Comparison of ENCODE assay signal across 22 cellular contexts in the genomic region with DNA sequence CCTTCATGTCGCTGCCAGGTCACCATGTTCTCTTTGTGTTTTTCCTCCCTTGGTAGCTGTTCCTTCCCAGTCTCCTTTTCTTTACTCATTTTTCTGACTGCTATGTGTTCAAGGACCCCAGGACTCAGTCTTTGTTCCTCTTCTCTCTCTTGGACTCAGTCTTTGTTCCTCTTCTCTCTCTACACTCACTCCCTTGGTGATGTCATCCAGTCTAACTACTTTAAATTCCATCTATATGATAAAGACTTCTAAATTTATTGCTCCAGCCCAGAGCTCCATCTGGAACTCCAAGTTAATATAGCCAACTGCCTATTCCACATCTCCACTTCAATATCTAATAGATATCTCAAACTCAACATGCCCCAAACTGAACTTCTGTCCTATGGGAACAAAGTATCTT. TPM values are rescaled to one million over a fixed set of nuclear protein-coding genes. Genes with fewer than 3 reads are reported as not detected.
DNase-seq lines count a peak whose midpoint lies in the region; ATAC-seq, FAIRE-seq and TF ChIP-seq lines count a peak whose summit lies in the region.
"Had no signal": no experiment of that assay in that cellular context is flagged by ENCODE, and none has a peak within 500 bp of the region (broad histone marks: within the 10 kb centered on the region; RNA-seq: fewer than 3 reads in every experiment).

No MANE protein-coding gene starts in this region.

- no peak overlapping the region for H3K27ac Mint-ChIP-seq in HFFc6
- H3K27ac Mint-ChIP-seq: activated CD4-positive, alpha-beta T cell treated with anti-CD3 and anti-CD28 coated beads for 36 hours had no signal

- H3K27ac ChIP-seq in K562 (ENCODE audit: extremely low read depth, low read depth, low read length) = no peak overlapping the region
- no peak overlapping the region for H3K27ac ChIP-seq in osteoblast (ENCODE audit: low read depth, low read length)
- no peak overlapping the region for H3K27ac ChIP-seq in transverse colon
- H3K27ac ChIP-seq: BLaER1, SJSA1, thoracic aorta had no signal

- no peaks in the 10 kb centered on the region for H3K9me1 ChIP-seq in K562 (ENCODE audit: control insufficient read depth, insufficient read depth, low read length)

- no peaks in the 10 kb centered on the region for H3K36me3 Mint-ChIP-seq in HFFc6 (ENCODE audit: low read depth)

- H3K79me2 ChIP-seq in K562 (ENCODE audit: control insufficient read depth, insufficient read depth, low read length) (peaks cover 11% of the 10 kb centered on the region; the same call in 2 of the 3 replicates), osteoblast (ENCODE audit: insufficient read depth, low read length) (peaks cover 1% of the 10 kb centered on the region)

- no peak overlapping the region for H3K4me3 ChIP-seq in K562
- H3K4me3 ChIP-seq in osteoblast (ENCODE audit: insufficient read depth, low read length) = no peak overlapping the region
- no peak overlapping the region for H3K4me3 ChIP-seq in transverse colon
- H3K4me3 ChIP-seq: BLaER1, SJSA1, thoracic aorta had no signal

- no peaks in the 10 kb centered on the region; the same call in 2 of the 3 replicates for H3K36me3 ChIP-seq in K562 (ENCODE audit: control insufficient read depth, insufficient read depth, low read length)
- no peaks in the 10 kb centered on the region for H3K36me3 ChIP-seq in osteoblast (ENCODE audit: insufficient read depth, low read length)
- no peaks in the 10 kb centered on the region for H3K36me3 ChIP-seq in transverse colon
- H3K36me3 ChIP-seq: BLaER1, thoracic aorta had no signal

- H3K9ac ChIP-seq in K562 (ENCODE audit: insufficient read depth in 1 of 2, low read depth in 2 of 2, low read length in 2 of 2) = no peak overlapping the region
- H3K9ac ChIP-seq: BLaER1 had no signal

- DNase-seq in HFFc6 = peak; percentile 49
- peak; percentile 52 for DNase-seq in NOMO-1 treated with dmso at 0.1 percent for 144 hours (lab: John Stamatoyannopoulos, UW; ENCODE audit: unreplicated experiment)
- no peak for DNase-seq in K562 (ENCODE audit: extremely low read depth in 1 of 4, low spot score in 3 of 4)
- peak; percentile 82 for DNase-seq in osteoblast (ENCODE audit: insufficient read length, low spot score, missing footprints)
- no peak for DNase-seq in transverse colon
- DNase-seq in SHP77 (lab: John Stamatoyannopoulos, UW) = no peak
- DNase-seq: activated CD4-positive, alpha-beta T cell treated with anti-CD3 and anti-CD28 coated beads for 36 hours; activated CD8-positive, alpha-beta memory T cell treated with anti-CD3 and anti-CD28 coated beads, Interleukin-2, amount 50 U/mL, for 48 hours; activated gamma-delta T cell treated with Interleukin-2 at 50 U/mL for 16 hours; cerebellar nuclear complex; left cardiac atrium; midbrain; NCI-H1694; T1000 had no signal

- CTCF ChIA-PET in K562 (lab: Yijun Ruan, JAX; ENCODE audit: low intra/inter-chr PET ratio) = no interaction called here

- H3K4me1 ChIP-seq in K562 (replicated peaks in 1 of 2; ENCODE audit: control insufficient read depth in 2 of 2, insufficient read depth in 2 of 2, low read length in 2 of 2) (peaks cover 7 to 18% of the 10 kb centered on the region in 2 experiments), osteoblast (ENCODE audit: insufficient read depth, low read length) (peaks cover 16% of the 10 kb centered on the region), transverse colon (peaks cover 0 to 16% (median 6%) of the 10 kb centered on the region in 4 donors)

- H3K4me2 ChIP-seq in K562 (ENCODE audit: insufficient read depth, low read length) (no peak overlapping the region), osteoblast (ENCODE audit: insufficient read depth, low read length) (no peak overlapping the region)
- H3K4me2 ChIP-seq: BLaER1 had no signal

- intact Hi-C loops in K562 (cut with micrococcal nuclease) (no loop called here), transverse colon (cut with DNase I; ENCODE audit: low total_unique reads) (no loop called here)

- peaks cover 23% of the 10 kb centered on the region; the same call in 1 of the 2 replicates for H3K4me1 Mint-ChIP-seq in HFFc6 (ENCODE audit: low read depth)

- H3K9me3 ChIP-seq in K562 (replicated peaks; ENCODE audit: control insufficient read depth, insufficient read depth, low read depth, low read length) = no peaks in the 10 kb centered on the region
- no peaks in the 10 kb centered on the region for H3K9me3 ChIP-seq in osteoblast (ENCODE audit: low read depth, low read length)
- no peaks in the 10 kb centered on the region for H3K9me3 ChIP-seq in transverse colon
- H3K9me3 ChIP-seq: thoracic aorta had no signal

- no peak for FAIRE-seq in K562 (lab: Jason Lieb, UNC)
- FAIRE-seq: D721Med, frontal cortex, GM12891 had no signal

- no peaks in the 10 kb centered on the region for H3K9me3 Mint-ChIP-seq in HFFc6
- H3K9me3 Mint-ChIP-seq: neural crest cell had no signal

- in situ Hi-C loops in K562 (cut with MboI) = no loop called here
- in situ Hi-C loops in transverse colon (cut with MboI; ENCODE audit: low pct_ligation_motif_present in 1 of 4, low pct_unique_long_range_greater_than_20kb in 1 of 4, low sequenced_read_pairs in 3 of 4) = no loop called here

- BruUV-seq in K562 (replicated peaks; lab: Mats Ljungman, UMichigan) = no TSS peak

- no peak for TF ChIP-seq RAD21 in K562 (CRISPR knock-in tag; conservative IDR thresholded peaks at IDR 0.05 in 1 of 2, IDR thresholded peaks at IDR 0.05 in 1 of 2)

- TF ChIP-seq EP300 in K562 (IDR thresholded peaks at IDR 0.05; ENCODE audit: low read length) (no peak), transverse colon (IDR thresholded peaks at IDR 0.05; ENCODE audit: low read depth) (no peak)

- H3K27me3 ChIP-seq in K562 (ENCODE audit: control insufficient read depth in 2 of 2, insufficient read depth in 2 of 2, low read length in 2 of 2) (no peaks in the 10 kb centered on the region), osteoblast (ENCODE audit: insufficient read depth, low read length) (no peaks in the 10 kb centered on the region), transverse colon (no peaks in the 10 kb centered on the region)
- H3K27me3 ChIP-seq: BLaER1, SJSA1 had no signal

- 53% methylated on average over 1 of the region's 1 CpG for WGBS in K562 (ENCODE audit: insufficient coverage, low coverage, missing lambda C conversion rate)
- WGBS in transverse colon (ENCODE audit: low coverage in 1 of 2), 2 donors = 80 to 81% methylated on average over 1 of the region's 1 CpG

- no peak overlapping the region for H3K4me3 Mint-ChIP-seq in HFFc6
- H3K4me3 Mint-ChIP-seq: activated CD4-positive, alpha-beta T cell treated with anti-CD3 and anti-CD28 coated beads for 36 hours; neural crest cell had no signal

- TF ChIP-seq CTCF in HFFc6 (IDR thresholded peaks at IDR 0.05) = no peak
- no peak for TF ChIP-seq CTCF in K562 (IDR thresholded peaks at IDR 0.05 in 2 of 3, conservative IDR thresholded peaks at IDR 0.05 in 1 of 3; ENCODE audit: insufficient read depth in 2 of 3, low read depth in 1 of 3, low read length in 3 of 3)
- TF ChIP-seq CTCF in osteoblast (IDR thresholded peaks at IDR 0.05; ENCODE audit: extremely low read depth, low read depth, low read length) = no peak
- no peak for TF ChIP-seq CTCF in transverse colon (IDR thresholded peaks at IDR 0.05)

- no peak overlapping the region for H2AFZ ChIP-seq in K562 (ENCODE audit: low read depth, low read length)
- peak overlapping the region; percentile 54 for H2AFZ ChIP-seq in osteoblast (ENCODE audit: low read length)

- no peaks in the 10 kb centered on the region for H3K27me3 Mint-ChIP-seq in HFFc6 (ENCODE audit: insufficient read depth)
- H3K27me3 Mint-ChIP-seq: activated CD4-positive, alpha-beta T cell treated with anti-CD3 and anti-CD28 coated beads for 36 hours had no signal

- ATAC-seq in K562 = no peak
- no peak for ATAC-seq in HG03442 (IDR thresholded peaks at IDR 0.05; ENCODE audit: unreplicated experiment)
- ATAC-seq: activated CD4-positive, alpha-beta T cell treated with anti-CD3 and anti-CD28 coated beads for 36 hours; left cardiac atrium had no signal

- TF ChIP-seq POLR2A in K562 (conservative IDR thresholded peaks at IDR 0.05) (no peak), transverse colon (IDR thresholded peaks at IDR 0.05) (no peak)

- POLR2A ChIA-PET in K562 (lab: Yijun Ruan, JAX) = interaction anchor here (0.9 to 2.7 kb wide), 2 partner anchors 9 to 50 kb away, joined by 3 to 7 read pairs; no protein-coding TSS in a partner anchor

- H4K20me1 ChIP-seq in K562 (replicated peaks; ENCODE audit: control insufficient read depth, insufficient read depth, low read length) (no peaks in the 10 kb centered on the region), osteoblast (ENCODE audit: insufficient read depth, low read length) (no peaks in the 10 kb centered on the region)
- H4K20me1 ChIP-seq: BLaER1 had no signal

RNA-seq across cellular contexts. Expression of gene DYNC1LI1, which starts 4.8 kb away (rescaled TPM):
- 10 to 100 TPM; 43.6 to 51.8 (median 46.3) TPM for total RNA-seq in HFFc6 (2021; fragmentation: NEBNext Ultra II Directional; extraction: Animal tissue kit (Norgen Biotek cat#: 25700))
- total RNA-seq in K562 (2011; cell fraction: chromatin; rRNA removed; ENCODE audit: low replicate concordance) = 31.8 and 78.8 TPM in 2 replicates
- total RNA-seq in K562 (2011; cell fraction: nucleolus; rRNA removed) = 39.7 and 41.7 TPM in 2 replicates
- 50.8 and 61.4 TPM in 2 replicates for total RNA-seq in K562 (2011; cell fraction: nucleoplasm; rRNA removed)
- 61.3 and 61.6 TPM in 2 replicates for total RNA-seq in K562 (2014; rRNA removed)
- total RNA-seq in K562 (2014; rRNA removed; fragmentation: Illumina TruSeq; extraction: Trizol) = 78.1 and 101 TPM in 2 replicates
- total RNA-seq in K562 (2015; rRNA removed; fragmentation: Illumina TruSeq; extraction: Trizol) = 66.8 and 70.2 TPM in 2 replicates
- 61.8 and 63.0 TPM in 2 replicates for total RNA-seq in K562 (2021)
- 42.5 and 85.4 TPM in 2 replicates for polyA plus RNA-seq in K562 (2011; rRNA removed)
- 18.3 and 20.7 TPM in 2 replicates for polyA plus RNA-seq in K562 (2011; cell fraction: cytosol; rRNA removed)
- 15.0 and 15.5 TPM in 2 replicates for polyA plus RNA-seq in K562 (2011; cell fraction: nucleus; rRNA removed)
- polyA plus RNA-seq in K562 (2012) = 40.5 and 70.9 TPM in 2 replicates
- polyA plus RNA-seq in K562 (2014; fragmentation: Illumina TruSeq; extraction: Trizol) = 60.7 and 66.9 TPM in 2 replicates
- 10 to 100 TPM; 21.0 to 26.0 TPM for polyA plus RNA-seq in K562 (2014; fragmentation: Nextera tagmentation; extraction: Ambion mirVana)
- 54.8 and 59.5 TPM in 2 replicates for polyA plus RNA-seq in K562 (2014; rRNA removed)
- 61.2 and 78.5 TPM in 2 replicates for polyA minus RNA-seq in K562 (2011; rRNA and poly(A)+ RNA removed)
- 19.2 and 34.3 TPM in 2 replicates for polyA minus RNA-seq in K562 (2011; cell fraction: cytosol; rRNA and poly(A)+ RNA removed)
- 39.3 and 54.0 TPM in 2 replicates for polyA minus RNA-seq in K562 (2011; cell fraction: nucleus; rRNA and poly(A)+ RNA removed)
- total RNA-seq in osteoblast = 34.4 and 38.0 TPM in 2 replicates
- total RNA-seq in transverse colon = 10 to 100 TPM in 2 of 4 donors, 1 to 10 TPM in 2; 2.4 to 25.9 (median 12.1) TPM

Comparison
In these comparisons a context has a peak if more than half of its experiments do, and no peak if none do; other contexts are left out.
1. DNase-seq: peak in HFFc6 (single experiment), NOMO-1 treated with dmso at 0.1 percent for 144 hours (single experiment) and osteoblast (single experiment); none in K562 (0 of 4), transverse colon (single experiment) and SHP77 (0 of 2).